Comparison of ENCODE assay signal across 2 cellular contexts in the genomic region with DNA sequence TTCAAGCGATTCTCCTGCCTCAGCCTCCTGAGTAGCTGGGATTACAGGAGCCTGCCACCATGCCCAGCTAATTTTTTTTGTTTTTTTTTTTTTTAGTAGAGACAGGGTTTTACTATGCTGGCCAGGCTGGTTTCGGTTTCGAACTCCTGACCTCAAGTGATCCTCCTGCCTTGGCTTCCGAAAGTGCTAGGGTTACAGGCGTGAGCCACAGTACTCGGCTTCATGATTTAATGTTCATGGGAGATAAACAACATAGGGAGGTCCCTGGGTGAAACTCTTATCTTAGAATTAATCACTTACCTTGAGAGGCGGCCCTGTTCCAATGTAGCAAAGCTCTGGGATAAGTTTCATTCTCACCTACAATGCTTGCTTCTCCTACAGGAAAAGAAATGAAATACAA.
TF ChIP-seq lines count a peak whose summit lies in the region.

No MANE protein-coding gene starts in this region.

TF ChIP-seq in GM12878, 131 proteins besides CTCF, POLR2A, EP300 and RAD21 (continued from another document):
- TF ChIP-seq, protein P1, sequence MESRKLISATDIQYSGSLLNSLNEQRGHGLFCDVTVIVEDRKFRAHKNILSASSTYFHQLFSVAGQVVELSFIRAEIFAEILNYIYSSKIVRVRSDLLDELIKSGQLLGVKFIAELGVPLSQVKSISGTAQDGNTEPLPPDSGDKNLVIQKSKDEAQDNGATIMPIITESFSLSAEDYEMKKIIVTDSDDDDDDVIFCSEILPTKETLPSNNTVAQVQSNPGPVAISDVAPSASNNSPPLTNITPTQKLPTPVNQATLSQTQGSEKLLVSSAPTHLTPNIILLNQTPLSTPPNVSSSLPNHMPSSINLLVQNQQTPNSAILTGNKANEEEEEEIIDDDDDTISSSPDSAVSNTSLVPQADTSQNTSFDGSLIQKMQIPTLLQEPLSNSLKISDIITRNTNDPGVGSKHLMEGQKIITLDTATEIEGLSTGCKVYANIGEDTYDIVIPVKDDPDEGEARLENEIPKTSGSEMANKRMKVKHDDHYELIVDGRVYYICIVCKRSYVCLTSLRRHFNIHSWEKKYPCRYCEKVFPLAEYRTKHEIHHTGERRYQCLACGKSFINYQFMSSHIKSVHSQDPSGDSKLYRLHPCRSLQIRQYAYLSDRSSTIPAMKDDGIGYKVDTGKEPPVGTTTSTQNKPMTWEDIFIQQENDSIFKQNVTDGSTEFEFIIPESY (IDR thresholded peaks at IDR 0.05): no peak
- TF ChIP-seq GABPA (IDR thresholded peaks at IDR 0.05; ENCODE audit: low read depth) (no peak), IRF4 (IDR thresholded peaks at IDR 0.05; ENCODE audit: low read depth, low read length) (no peak), SRF (IDR thresholded peaks at IDR 0.05; ENCODE audit: low read depth in 2 of 2, low read length in 2 of 2) (no peak), CHD1 (IDR thresholded peaks at IDR 0.05; ENCODE audit: low read depth, low read length) (no peak), MEF2B (IDR thresholded peaks at IDR 0.05; ENCODE audit: partially characterized antibody, poor library complexity, severe bottlenecking) (no peak), MXI1 (IDR thresholded peaks at IDR 0.05; ENCODE audit: low read depth, low read length) (no peak), STAT1 (conservative IDR thresholded peaks at IDR 0.05) (no peak), POU2F2 (IDR thresholded peaks at IDR 0.05; ENCODE audit: borderline replicate concordance, low read depth, low read length) (no peak), NFIC (IDR thresholded peaks at IDR 0.05; ENCODE audit: low read depth, low read length) (no peak), RFX5 (IDR thresholded peaks at IDR 0.05; ENCODE audit: low read depth, low read length) (no peak), TBL1XR1 (IDR thresholded peaks at IDR 0.05; ENCODE audit: low read depth, low read length) (no peak)
- TF ChIP-seq, protein P2, sequence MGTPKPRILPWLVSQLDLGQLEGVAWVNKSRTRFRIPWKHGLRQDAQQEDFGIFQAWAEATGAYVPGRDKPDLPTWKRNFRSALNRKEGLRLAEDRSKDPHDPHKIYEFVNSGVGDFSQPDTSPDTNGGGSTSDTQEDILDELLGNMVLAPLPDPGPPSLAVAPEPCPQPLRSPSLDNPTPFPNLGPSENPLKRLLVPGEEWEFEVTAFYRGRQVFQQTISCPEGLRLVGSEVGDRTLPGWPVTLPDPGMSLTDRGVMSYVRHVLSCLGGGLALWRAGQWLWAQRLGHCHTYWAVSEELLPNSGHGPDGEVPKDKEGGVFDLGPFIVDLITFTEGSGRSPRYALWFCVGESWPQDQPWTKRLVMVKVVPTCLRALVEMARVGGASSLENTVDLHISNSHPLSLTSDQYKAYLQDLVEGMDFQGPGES (IDR thresholded peaks at IDR 0.05): no peak
- TF ChIP-seq, protein P3, sequence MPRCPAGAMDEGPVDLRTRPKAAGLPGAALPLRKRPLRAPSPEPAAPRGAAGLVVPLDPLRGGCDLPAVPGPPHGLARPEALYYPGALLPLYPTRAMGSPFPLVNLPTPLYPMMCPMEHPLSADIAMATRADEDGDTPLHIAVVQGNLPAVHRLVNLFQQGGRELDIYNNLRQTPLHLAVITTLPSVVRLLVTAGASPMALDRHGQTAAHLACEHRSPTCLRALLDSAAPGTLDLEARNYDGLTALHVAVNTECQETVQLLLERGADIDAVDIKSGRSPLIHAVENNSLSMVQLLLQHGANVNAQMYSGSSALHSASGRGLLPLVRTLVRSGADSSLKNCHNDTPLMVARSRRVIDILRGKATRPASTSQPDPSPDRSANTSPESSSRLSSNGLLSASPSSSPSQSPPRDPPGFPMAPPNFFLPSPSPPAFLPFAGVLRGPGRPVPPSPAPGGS (IDR thresholded peaks at IDR 0.05; ENCODE audit: borderline replicate concordance, insufficient read depth, low read depth, low read length, poor library complexity, severe bottlenecking): no peak
- TF ChIP-seq, protein P4, sequence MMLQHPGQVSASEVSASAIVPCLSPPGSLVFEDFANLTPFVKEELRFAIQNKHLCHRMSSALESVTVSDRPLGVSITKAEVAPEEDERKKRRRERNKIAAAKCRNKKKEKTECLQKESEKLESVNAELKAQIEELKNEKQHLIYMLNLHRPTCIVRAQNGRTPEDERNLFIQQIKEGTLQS (IDR thresholded peaks at IDR 0.05; ENCODE audit: borderline replicate concordance, extremely low read depth, low read depth, low read length): no peak

TF ChIP-seq in HEK293T, 16 proteins besides CTCF, POLR2A, EP300 and RAD21 (continued from another document):
- TF ChIP-seq, protein P5, sequence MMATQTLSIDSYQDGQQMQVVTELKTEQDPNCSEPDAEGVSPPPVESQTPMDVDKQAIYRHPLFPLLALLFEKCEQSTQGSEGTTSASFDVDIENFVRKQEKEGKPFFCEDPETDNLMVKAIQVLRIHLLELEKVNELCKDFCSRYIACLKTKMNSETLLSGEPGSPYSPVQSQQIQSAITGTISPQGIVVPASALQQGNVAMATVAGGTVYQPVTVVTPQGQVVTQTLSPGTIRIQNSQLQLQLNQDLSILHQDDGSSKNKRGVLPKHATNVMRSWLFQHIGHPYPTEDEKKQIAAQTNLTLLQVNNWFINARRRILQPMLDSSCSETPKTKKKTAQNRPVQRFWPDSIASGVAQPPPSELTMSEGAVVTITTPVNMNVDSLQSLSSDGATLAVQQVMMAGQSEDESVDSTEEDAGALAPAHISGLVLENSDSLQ (IDR thresholded peaks at IDR 0.05): no peak
- TF ChIP-seq SUZ12 (IDR thresholded peaks at IDR 0.05) (no peak), CTBP1 (IDR thresholded peaks at IDR 0.05; ENCODE audit: borderline replicate concordance) (no peak), FOXA1 (IDR thresholded peaks at IDR 0.05) (no peak), TARDBP (IDR thresholded peaks at IDR 0.05) (no peak), FOXK2 (IDR thresholded peaks at IDR 0.05) (no peak), ELF4 (IDR thresholded peaks at IDR 0.05) (no peak), ZNF384 (IDR thresholded peaks at IDR 0.05) (no peak), LEF1 (IDR thresholded peaks at IDR 0.05; ENCODE audit: borderline replicate concordance) (no peak), NFRKB (IDR thresholded peaks at IDR 0.05) (no peak)
